ENCODE assay signal across 8 cellular contexts in genomic region chr19:34366670-34367423, GRCh38. TPM values are rescaled to one million over a fixed set of nuclear protein-coding genes. Genes with fewer than 3 reads are reported as not detected.
DNase-seq lines count a peak whose midpoint lies in the region; ATAC-seq and TF ChIP-seq lines count a peak whose summit lies in the region.

No MANE protein-coding gene starts in this region.

- peak; percentile 65 for DNase-seq in EL
- DNase-seq in NOMO-1 treated with DMSO at 0.1 percent for 48 hours (lab: John Stamatoyannopoulos, UW; ENCODE audit: unreplicated experiment) = peak; percentile 62
- peak in 1 of 2 donors; percentile 24 for DNase-seq in psoas muscle
- no peak for DNase-seq in NCI-H1930 (lab: John Stamatoyannopoulos, UW)
- DNase-seq in activated CD4-positive, alpha-beta T cell treated with anti-CD3 and anti-CD28 coated beads for 1 hour = no peak
- no peak for DNase-seq in HuH-7 (ENCODE audit: low spot score)

- peak overlapping the region; percentile 92 to 93 for H3K4me3 ChIP-seq in duodenal mucosa (ENCODE audit: low read depth in 1 of 2, low read length in 2 of 2)
- H3K4me3 ChIP-seq in psoas muscle = peak overlapping the region; percentile 99

- intact Hi-C loops in psoas muscle (cut with DNase I) = loop anchor here in 1 of 2 donors (5.0 kb wide), 1 partner anchor 60 kb away; the partner anchor contains the start of gene UBA2

- WGBS in psoas muscle, 3 donors = 68 to 73% (median 71%) methylated on average over 9 of the region's 9 CpGs

- TF ChIP-seq CTCF in psoas muscle (IDR thresholded peaks at IDR 0.05) = no peak

- H3K9ac ChIP-seq in duodenal mucosa (ENCODE audit: low read depth in 1 of 2, low read length in 2 of 2) = peak overlapping the region; percentile 80 to 82

- H3K9me3 ChIP-seq in duodenal mucosa (ENCODE audit: control insufficient read depth in 1 of 2, low read length in 2 of 2) = no peaks in the 10 kb centered on the region
- no peaks in the 10 kb centered on the region for H3K9me3 ChIP-seq in psoas muscle

- peaks cover 17 to 32% of the 10 kb centered on the region in 2 donors for H3K4me1 ChIP-seq in duodenal mucosa (ENCODE audit: control insufficient read depth in 1 of 2, insufficient read depth in 2 of 2, low read length in 2 of 2)
- peaks cover 49% of the 10 kb centered on the region for H3K4me1 ChIP-seq in psoas muscle

- peaks cover 28 to 53% of the 10 kb centered on the region in 2 donors for H3K36me3 ChIP-seq in duodenal mucosa (ENCODE audit: control insufficient read depth in 1 of 2, insufficient read depth in 2 of 2, low read length in 2 of 2)
- peaks cover 2 to 53% of the 10 kb centered on the region in 2 donors for H3K36me3 ChIP-seq in psoas muscle (ENCODE audit: insufficient read depth in 1 of 2, low read depth in 1 of 2)

- no peak overlapping the region for H3K27ac ChIP-seq in duodenal mucosa (ENCODE audit: low read depth, low read length)
- H3K27ac ChIP-seq in psoas muscle = peak overlapping the region; percentile 91

- no peak for ATAC-seq in psoas muscle
- no peak for ATAC-seq in GM19395 (IDR thresholded peaks at IDR 0.05; ENCODE audit: unreplicated experiment)

- H3K27me3 ChIP-seq in duodenal mucosa (ENCODE audit: control insufficient read depth in 1 of 2, insufficient read depth in 2 of 2, low read length in 2 of 2) (no peaks in the 10 kb centered on the region), psoas muscle (ENCODE audit: insufficient read depth in 3 of 3, low read length in 2 of 3) (no peaks in the 10 kb centered on the region)

RNA-seq across cellular contexts. Expression of gene GPI, which starts 1.9 kb away (rescaled TPM):
- 100 to 1,000 TPM; 170 to 259 (median 255) TPM for total RNA-seq in psoas muscle
- polyA plus RNA-seq in psoas muscle = 100 to 1,000 TPM; 111 to 166 (median 125) TPM

RNA-seq across cellular contexts. Expression of gene PDCD2L, which starts 37.4 kb away (rescaled TPM):
- total RNA-seq in psoas muscle = 10 to 100 TPM; 12.3 to 21.3 (median 18.6) TPM
- polyA plus RNA-seq in psoas muscle = 10 to 100 TPM; 13.9 to 30.2 (median 21.9) TPM

Comparison
In these comparisons a context has a peak if more than half of its experiments do, and no peak if none do; other contexts are left out.
1. DNase-seq: peak in EL (single experiment) and NOMO-1 treated with DMSO at 0.1 percent for 48 hours (single experiment); none in NCI-H1930 (0 of 2), activated CD4-positive, alpha-beta T cell treated with anti-CD3 and anti-CD28 coated beads for 1 hour (single experiment) and HuH-7 (single experiment).